ENCODE assay signal across 3 cellular contexts in genomic region chr2:160207271-160207670, GRCh38.
TF ChIP-seq lines count a peak whose summit lies in the region.

No MANE protein-coding gene starts in this region.

TF ChIP-seq in SK-N-SH, 30 proteins besides CTCF, POLR2A, EP300 and RAD21:
- no peak for TF ChIP-seq ZBTB33 (IDR thresholded peaks at IDR 0.05; ENCODE audit: borderline replicate concordance, low read depth)

TF ChIP-seq in SK-N-SH treated with all-trans-retinoic acid at 6 μM for 48 hours, 23 proteins besides CTCF, POLR2A, EP300 and RAD21:
- TF ChIP-seq OSR1 (CRISPR knock-in tag; IDR thresholded peaks at IDR 0.05): no peak
- no peak for TF ChIP-seq ARNTL (CRISPR knock-in tag; IDR thresholded peaks at IDR 0.05; ENCODE audit: borderline replicate concordance, low read depth)
- no peak for TF ChIP-seq TSHZ2 (CRISPR knock-in tag; IDR thresholded peaks at IDR 0.05)
- no peak for TF ChIP-seq ESRRG (CRISPR knock-in tag; IDR thresholded peaks at IDR 0.05)
- TF ChIP-seq GLIS3 (CRISPR knock-in tag; IDR thresholded peaks at IDR 0.05): no peak
- TF ChIP-seq ISL1 (CRISPR knock-in tag; IDR thresholded peaks at IDR 0.05): no peak
- TF ChIP-seq, protein P1, sequence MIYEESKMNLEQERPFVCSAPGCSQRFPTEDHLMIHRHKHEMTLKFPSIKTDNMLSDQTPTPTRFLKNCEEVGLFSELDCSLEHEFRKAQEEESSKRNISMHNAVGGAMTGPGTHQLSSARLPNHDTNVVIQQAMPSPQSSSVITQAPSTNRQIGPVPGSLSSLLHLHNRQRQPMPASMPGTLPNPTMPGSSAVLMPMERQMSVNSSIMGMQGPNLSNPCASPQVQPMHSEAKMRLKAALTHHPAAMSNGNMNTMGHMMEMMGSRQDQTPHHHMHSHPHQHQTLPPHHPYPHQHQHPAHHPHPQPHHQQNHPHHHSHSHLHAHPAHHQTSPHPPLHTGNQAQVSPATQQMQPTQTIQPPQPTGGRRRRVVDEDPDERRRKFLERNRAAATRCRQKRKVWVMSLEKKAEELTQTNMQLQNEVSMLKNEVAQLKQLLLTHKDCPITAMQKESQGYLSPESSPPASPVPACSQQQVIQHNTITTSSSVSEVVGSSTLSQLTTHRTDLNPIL (CRISPR knock-in tag; IDR thresholded peaks at IDR 0.05; ENCODE audit: low read depth): no peak
- no peak for TF ChIP-seq ZC3H10 (CRISPR knock-in tag; IDR thresholded peaks at IDR 0.05)
- no peak for TF ChIP-seq ZNF8 (CRISPR knock-in tag; IDR thresholded peaks at IDR 0.05)
- no peak for TF ChIP-seq ZNF565 (CRISPR knock-in tag; conservative IDR thresholded peaks at IDR 0.05; ENCODE audit: low read depth)
- no peak for TF ChIP-seq RARB (CRISPR knock-in tag; IDR thresholded peaks at IDR 0.05)
- TF ChIP-seq TOX (CRISPR knock-in tag; IDR thresholded peaks at IDR 0.05; ENCODE audit: borderline replicate concordance): no peak
- TF ChIP-seq PPARA (CRISPR knock-in tag; IDR thresholded peaks at IDR 0.05; ENCODE audit: borderline replicate concordance): no peak
- no peak for TF ChIP-seq BACH2 (CRISPR knock-in tag; IDR thresholded peaks at IDR 0.05; ENCODE audit: borderline replicate concordance)

TF ChIP-seq in endothelial cell of umbilical vein, 7 proteins besides CTCF, POLR2A, EP300 and RAD21:
- TF ChIP-seq FOS (IDR thresholded peaks at IDR 0.05; ENCODE audit: borderline replicate concordance, insufficient read depth, low read length): no peak
- TF ChIP-seq GATA2 (IDR thresholded peaks at IDR 0.05; ENCODE audit: insufficient read depth, insufficient read length, low read depth, low read length): no peak
- TF ChIP-seq POLR2AphosphoS5 (IDR thresholded peaks at IDR 0.05; ENCODE audit: insufficient read depth, low read depth, low read length): no peak
- TF ChIP-seq EZH2 (IDR thresholded peaks at IDR 0.05; ENCODE audit: borderline replicate concordance, low read depth, low read length, severe bottlenecking): no peak
- TF ChIP-seq JUN (IDR thresholded peaks at IDR 0.05; ENCODE audit: borderline replicate concordance, insufficient read depth, insufficient read length, low read depth): no peak
- TF ChIP-seq, protein P2, sequence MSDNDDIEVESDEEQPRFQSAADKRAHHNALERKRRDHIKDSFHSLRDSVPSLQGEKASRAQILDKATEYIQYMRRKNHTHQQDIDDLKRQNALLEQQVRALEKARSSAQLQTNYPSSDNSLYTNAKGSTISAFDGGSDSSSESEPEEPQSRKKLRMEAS (IDR thresholded peaks at IDR 0.05; ENCODE audit: insufficient read depth, insufficient read length): no peak
- no peak for TF ChIP-seq MYC (IDR thresholded peaks at IDR 0.05; ENCODE audit: low read depth, low read length)
